ENCODE assay signal across 8 cellular contexts in genomic region chr7:77101187-77101586, GRCh38. TPM values are rescaled to one million over a fixed set of nuclear protein-coding genes. Genes with fewer than 3 reads are reported as not detected.
DNase-seq lines count a peak whose midpoint lies in the region; ATAC-seq, FAIRE-seq and TF ChIP-seq lines count a peak whose summit lies in the region.
"Not testable (repeated sequence)": the region's sequence is repeated elsewhere in the genome, so short reads cannot be mapped to it uniquely, and the experiment has no call there.
"Had no signal": no experiment of that assay in that cellular context is flagged by ENCODE, and none has a peak within 500 bp of the region (broad histone marks: within the 10 kb centered on the region; RNA-seq: fewer than 3 reads in every experiment).

No MANE protein-coding gene starts in this region.

- intact Hi-C loops in activated CD8-positive, alpha-beta T cell treated with anti-CD3 and anti-CD28 coated beads for 36 hours (cut with micrococcal nuclease): not testable (repeated sequence)

- ATAC-seq in HG02610 (IDR thresholded peaks at IDR 0.05; ENCODE audit: unreplicated experiment): peak; percentile 58
- ATAC-seq in activated CD8-positive, alpha-beta T cell treated with anti-CD3 and anti-CD28 coated beads for 36 hours: peak; percentile 55
- peak; percentile 31 to 34 for ATAC-seq in activated naive CD4-positive, alpha-beta T cell treated with anti-CD3 and anti-CD28 coated beads, Interleukin-2, amount 50 U/mL, for 72 hours
- ATAC-seq in left lobe of liver: peak; percentile 11
- peak; percentile 86 for ATAC-seq in stimulated activated naive CD8-positive, alpha-beta T cell treated with anti-CD3 and anti-CD28 coated beads, Interleukin-15, Interleukin-2, amounts not matched to agents 100 U/mL and 50 U/mL, for 24 hours

- H3K4me1 Mint-ChIP-seq in activated CD8-positive, alpha-beta T cell treated with anti-CD3 and anti-CD28 coated beads for 36 hours (ENCODE audit: low read depth): not testable (repeated sequence)

- H3K4me3 Mint-ChIP-seq in activated CD8-positive, alpha-beta T cell treated with anti-CD3 and anti-CD28 coated beads for 36 hours: not testable (repeated sequence)

- not testable (repeated sequence) for H3K27ac Mint-ChIP-seq in activated CD8-positive, alpha-beta T cell treated with anti-CD3 and anti-CD28 coated beads for 36 hours; activated naive CD4-positive, alpha-beta T cell treated with anti-CD3 and anti-CD28 coated beads, Interleukin-2, amount 50 U/mL, for 72 hours

- not testable (repeated sequence) for TF ChIP-seq POLR2A in GM12891 (IDR thresholded peaks at IDR 0.05; ENCODE audit: low read depth, low read length)

- CTCF ChIA-PET in activated CD8-positive, alpha-beta T cell treated with anti-CD3 and anti-CD28 coated beads for 36 hours (lab: Charles Lee): not testable (repeated sequence)

- not testable (repeated sequence) for DNase-seq in GM12891 (ENCODE audit: insufficient read length, low spot score); activated CD8-positive, alpha-beta T cell treated with anti-CD3 and anti-CD28 coated beads for 36 hours; activated naive CD4-positive, alpha-beta T cell treated with anti-CD3 and anti-CD28 coated beads, Interleukin-2, amount 50 U/mL, for 72 hours (ENCODE audit: low spot score in 2 of 2); left lobe of liver (ENCODE audit: low spot score); stimulated activated naive CD8-positive, alpha-beta T cell treated with anti-CD3 and anti-CD28 coated beads, Interleukin-15, Interleukin-2, amounts not matched to agents 100 U/mL and 50 U/mL, for 24 hours

- not testable (repeated sequence) for H3K9me3 Mint-ChIP-seq in activated CD8-positive, alpha-beta T cell treated with anti-CD3 and anti-CD28 coated beads for 36 hours; activated naive CD4-positive, alpha-beta T cell treated with anti-CD3 and anti-CD28 coated beads, Interleukin-2, amount 50 U/mL, for 72 hours

- not testable (repeated sequence) for H3K27me3 Mint-ChIP-seq in activated CD8-positive, alpha-beta T cell treated with anti-CD3 and anti-CD28 coated beads for 36 hours

- POLR2A ChIA-PET in activated CD8-positive, alpha-beta T cell treated with anti-CD3 and anti-CD28 coated beads for 36 hours (lab: Charles Lee): not testable (repeated sequence)

- not testable (repeated sequence) for TF ChIP-seq CTCF in activated CD8-positive, alpha-beta T cell treated with anti-CD3 and anti-CD28 coated beads for 36 hours (IDR thresholded peaks at IDR 0.05)

- not testable (repeated sequence) for H3K36me3 Mint-ChIP-seq in activated CD8-positive, alpha-beta T cell treated with anti-CD3 and anti-CD28 coated beads for 36 hours (ENCODE audit: low read depth); activated naive CD4-positive, alpha-beta T cell treated with anti-CD3 and anti-CD28 coated beads, Interleukin-2, amount 50 U/mL, for 72 hours

- peak; percentile 48 for FAIRE-seq in GM12891 (lab: Jason Lieb, UNC)

RNA-seq across cellular contexts. Expression of gene CCDC146, which starts 21.2 kb away (rescaled TPM):
- 1.7 TPM for polyA plus RNA-seq in GM12891 (2012; ENCODE audit: low read depth, missing spikeins)
- total RNA-seq in activated CD8-positive, alpha-beta T cell treated with anti-CD3 and anti-CD28 coated beads for 36 hours: 1 to 10 TPM; 2.1 to 2.6 TPM
- total RNA-seq in activated naive CD4-positive, alpha-beta T cell treated with anti-CD3 and anti-CD28 coated beads, Interleukin-2, amount 50 U/mL, for 72 hours: 1 to 10 TPM; 1.4 to 2.6 TPM
- total RNA-seq in left lobe of liver: 2.6 TPM

RNA-seq across cellular contexts. Expression of gene SPDYE18, which starts 38.8 kb away (rescaled TPM):
- polyA plus RNA-seq in GM12891 (2012; ENCODE audit: low read depth, missing spikeins): not detected
- under 1 TPM in 1 of 2 experiments, not detected in 1; 0.56 TPM for total RNA-seq in activated CD8-positive, alpha-beta T cell treated with anti-CD3 and anti-CD28 coated beads for 36 hours
- total RNA-seq in activated naive CD4-positive, alpha-beta T cell treated with anti-CD3 and anti-CD28 coated beads, Interleukin-2, amount 50 U/mL, for 72 hours: under 1 TPM; 0.36 to 0.68 TPM
- total RNA-seq in left lobe of liver: 0.60 TPM
- total RNA-seq: A172 had no signal
- polyA plus RNA-seq: A549 had no signal

Comparison
In these comparisons a context has a peak if more than half of its experiments do, and no peak if none do; other contexts are left out.
1. ATAC-seq: peak in every context shown above with its lines; median percentile 86 in stimulated activated naive CD8-positive, alpha-beta T cell treated with anti-CD3 and anti-CD28 coated beads, Interleukin-15, Interleukin-2, amounts not matched to agents 100 U/mL and 50 U/mL, for 24 hours; 58 in HG02610; 55 in activated CD8-positive, alpha-beta T cell treated with anti-CD3 and anti-CD28 coated beads for 36 hours; 32 in activated naive CD4-positive, alpha-beta T cell treated with anti-CD3 and anti-CD28 coated beads, Interleukin-2, amount 50 U/mL, for 72 hours; 11 in left lobe of liver.